In the genomic region with DNA sequence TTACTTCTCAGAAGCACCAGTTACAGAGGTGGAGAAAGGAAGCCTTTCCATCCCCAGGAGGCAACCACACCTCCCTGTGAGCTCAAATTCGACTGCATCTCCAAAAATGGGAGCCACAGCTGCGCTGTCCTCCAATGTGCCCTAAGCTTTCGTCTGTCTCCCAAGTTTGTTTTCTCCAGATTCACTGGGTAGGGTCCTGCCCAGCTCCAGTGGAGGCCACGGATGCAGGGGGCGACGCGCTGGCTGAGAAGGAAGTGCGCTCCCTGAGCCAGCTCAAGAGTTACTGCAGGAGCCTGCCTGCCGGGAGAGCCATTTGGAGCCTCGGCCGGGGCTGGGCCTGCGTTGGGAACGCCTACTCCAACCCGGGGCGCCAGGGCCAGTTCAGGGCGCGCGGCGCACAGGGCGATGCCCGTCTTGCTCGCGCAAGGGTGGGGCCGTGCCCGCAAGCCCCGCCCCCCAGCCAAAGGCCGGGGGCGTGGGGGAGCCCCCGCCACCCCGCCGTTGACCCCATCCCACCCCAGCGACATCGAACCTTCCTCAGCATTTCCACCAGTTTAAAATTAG, we compare ENCODE assay signal across 8 cellular contexts.
DNase-seq lines count a peak whose midpoint lies in the region; ATAC-seq lines count a peak whose summit lies in the region.

No MANE protein-coding gene starts in this region.

- DNase-seq in NCI-H1092 (lab: John Stamatoyannopoulos, UW), result peak; percentile 5
- DNase-seq in NCI-H1092 treated with DMSO at 0.1 percent for 48 hours (lab: John Stamatoyannopoulos, UW), result no peak
- DNase-seq in NCI-H146 treated with DMSO at 0.1 percent for 48 hours (lab: John Stamatoyannopoulos, UW; ENCODE audit: unreplicated experiment), result peak; percentile 7
- peak; percentile 85 for DNase-seq in cerebellar cortex (ENCODE audit: low spot score)
- peak; percentile 57 for DNase-seq in kidney glomerular epithelial cell (lab: John Stamatoyannopoulos, UW)
- DNase-seq in stimulated activated CD4-positive, alpha-beta T cell treated with anti-CD3 and anti-CD28 coated beads, Interleukin-15, amount 100 ng/mL, for 24 hours, result peak; percentile 89

- ATAC-seq in HG02852 (IDR thresholded peaks at IDR 0.05; ENCODE audit: unreplicated experiment), result peak; percentile 94
- peak; percentile 95 to 96 for ATAC-seq in activated CD4-positive, CD25-positive, alpha-beta regulatory T cell treated with anti-CD3 and anti-CD28 coated beads, Interleukin-2, amount 50 U/mL, for 24 hours
